ENCODE assay signal across 9 cellular contexts in the genomic region with DNA sequence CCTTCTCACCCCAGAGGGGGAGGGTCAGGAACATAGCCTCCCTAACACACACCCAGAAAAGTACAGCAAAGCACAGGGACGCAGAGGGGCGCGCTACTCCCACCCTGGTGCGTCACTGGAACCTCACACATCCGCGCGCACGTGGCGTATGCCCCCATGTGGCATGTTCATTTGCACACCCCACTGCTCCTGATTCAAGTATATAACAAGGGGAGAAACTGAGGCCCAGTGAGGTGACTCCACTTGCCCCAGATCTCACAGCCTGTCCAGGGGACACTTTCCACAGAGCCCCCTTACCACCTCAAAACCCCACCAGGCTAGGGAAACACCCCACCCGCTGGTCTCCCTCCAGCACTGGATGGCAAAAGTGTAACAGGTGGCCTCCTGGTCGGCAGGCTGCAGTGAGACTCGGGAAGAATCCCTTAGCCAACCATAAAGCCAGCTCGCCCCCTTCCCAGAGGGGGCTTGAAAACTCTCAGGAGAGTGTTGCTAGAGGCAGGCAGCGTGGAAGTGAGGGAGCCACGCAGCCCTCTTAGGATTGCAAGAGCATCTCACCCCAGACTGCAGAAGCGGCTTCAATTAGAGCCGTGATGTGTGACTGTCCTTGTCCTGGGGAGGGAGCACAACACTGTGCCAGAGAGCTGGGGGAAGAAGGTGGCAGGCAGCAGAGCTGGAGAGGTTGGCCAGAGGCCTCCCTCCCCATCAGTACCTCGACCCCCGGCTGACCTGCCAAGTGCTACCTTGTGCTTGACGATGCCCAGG. TPM values are rescaled to one million over a fixed set of nuclear protein-coding genes. Genes with fewer than 3 reads are reported as not detected.
A peak's percentile ranks its signal among the peaks of the same experiment; 100 is the strongest.
DNase-seq lines count a peak whose midpoint lies in the region; ATAC-seq lines count a peak whose summit lies in the region.
"Had no signal": no experiment of that assay in that cellular context is flagged by ENCODE, and none has a peak within 500 bp of the region (broad histone marks: within the 10 kb centered on the region; RNA-seq: fewer than 3 reads in every experiment).

A gene (minus strand): TSS at position 67 of the 762 bp plus-strand sequence. CDS start 12,591 bp downstream, outside the sequence.

- peak within 1 kb of the TSS; percentile 65 for H3K9ac ChIP-seq in iPS-15b (ENCODE audit: low read depth, low read length)

- intact Hi-C loops in left colon (cut with DNase I, micrococcal nuclease): no loop called here

- H3K4me1 Mint-ChIP-seq in T-helper 2 cell treated with Interferon-gamma antibody and Interleukin-4, amounts not matched to agents 5 μg/mL and 100 μg/mL, for 36 hours (ENCODE audit: low read depth): no peaks in the 10 kb centered on the region
- no peaks in the 10 kb centered on the region for H3K4me1 Mint-ChIP-seq in activated T-helper 17 cell treated with anti-CD3 and anti-CD28 coated beads, Interleukin-2, amount 50 U/mL, for 72 hours
- H3K4me1 Mint-ChIP-seq in stimulated activated naive B cell treated with anti-CD40 and anti-IgM and Interleukin-4, amounts not matched to agents 10 μg/mL and 1 μg/mL and 100 μg/mL, for 72 hours: peaks cover 27 to 40% of the 10 kb centered on the region in 2 donors

- H3K27me3 ChIP-seq in iPS-15b (ENCODE audit: control insufficient read depth, insufficient read depth, low read length): peaks cover 26% of the 10 kb centered on the region

- H3K9me3 ChIP-seq in iPS-15b (ENCODE audit: control insufficient read depth, insufficient read depth, low read length): no peaks in the 10 kb centered on the region

- no peaks in the 10 kb centered on the region for H3K36me3 ChIP-seq in iPS-15b (ENCODE audit: control insufficient read depth, insufficient read depth, low read length)

- H3K4me3 ChIP-seq in iPS-15b (ENCODE audit: low read depth, low read length): peak within 1 kb of the TSS; percentile 77

- H3K4me1 ChIP-seq in iPS-15b (ENCODE audit: control insufficient read depth, insufficient read depth, low read length): peaks cover 31% of the 10 kb centered on the region

- peaks cover 68% of the 10 kb centered on the region for H3K27me3 Mint-ChIP-seq in T-helper 2 cell treated with Interferon-gamma antibody and Interleukin-4, amounts not matched to agents 5 μg/mL and 100 μg/mL, for 36 hours (ENCODE audit: low read depth)
- peaks cover 48% of the 10 kb centered on the region for H3K27me3 Mint-ChIP-seq in activated T-helper 17 cell treated with anti-CD3 and anti-CD28 coated beads, Interleukin-2, amount 50 U/mL, for 72 hours
- H3K27me3 Mint-ChIP-seq in stimulated activated naive B cell treated with anti-CD40 and anti-IgM and Interleukin-4, amounts not matched to agents 10 μg/mL and 1 μg/mL and 100 μg/mL, for 72 hours: peaks cover 70 to 83% of the 10 kb centered on the region in 2 donors

- H3K36me3 Mint-ChIP-seq in T-helper 2 cell treated with Interferon-gamma antibody and Interleukin-4, amounts not matched to agents 5 μg/mL and 100 μg/mL, for 36 hours (ENCODE audit: low read depth): no peaks in the 10 kb centered on the region
- H3K36me3 Mint-ChIP-seq in activated T-helper 17 cell treated with anti-CD3 and anti-CD28 coated beads, Interleukin-2, amount 50 U/mL, for 72 hours (ENCODE audit: low read depth): no peaks in the 10 kb centered on the region
- H3K36me3 Mint-ChIP-seq in stimulated activated naive B cell treated with anti-CD40 and anti-IgM and Interleukin-4, amounts not matched to agents 10 μg/mL and 1 μg/mL and 100 μg/mL, for 72 hours: no peaks in the 10 kb centered on the region

- ATAC-seq in activated T-helper 17 cell treated with anti-CD3 and anti-CD28 coated beads, Interleukin-2, amount 50 U/mL, for 72 hours (replicated peaks): no peak
- no peak for ATAC-seq in stimulated activated naive B cell treated with anti-CD40 and anti-IgM and Interleukin-4, amounts not matched to agents 10 μg/mL and 1 μg/mL and 100 μg/mL, for 72 hours (replicated peaks)
- ATAC-seq in HG03571 (IDR thresholded peaks at IDR 0.05; ENCODE audit: unreplicated experiment) (no peak), left colon (no peak), HG02884 (IDR thresholded peaks at IDR 0.05; ENCODE audit: unreplicated experiment) (no peak)

- H3K9me3 Mint-ChIP-seq in T-helper 2 cell treated with Interferon-gamma antibody and Interleukin-4, amounts not matched to agents 5 μg/mL and 100 μg/mL, for 36 hours: no peaks in the 10 kb centered on the region
- no peaks in the 10 kb centered on the region for H3K9me3 Mint-ChIP-seq in activated T-helper 17 cell treated with anti-CD3 and anti-CD28 coated beads, Interleukin-2, amount 50 U/mL, for 72 hours
- no peaks in the 10 kb centered on the region for H3K9me3 Mint-ChIP-seq in stimulated activated naive B cell treated with anti-CD40 and anti-IgM and Interleukin-4, amounts not matched to agents 10 μg/mL and 1 μg/mL and 100 μg/mL, for 72 hours

- peak within 1 kb of the TSS; percentile 32 for H3K4me3 Mint-ChIP-seq in T-helper 2 cell treated with Interferon-gamma antibody and Interleukin-4, amounts not matched to agents 5 μg/mL and 100 μg/mL, for 36 hours
- peak within 1 kb of the TSS; percentile 41 for H3K4me3 Mint-ChIP-seq in activated T-helper 17 cell treated with anti-CD3 and anti-CD28 coated beads, Interleukin-2, amount 50 U/mL, for 72 hours
- peak within 1 kb of the TSS; percentile 76 to 84 for H3K4me3 Mint-ChIP-seq in stimulated activated naive B cell treated with anti-CD40 and anti-IgM and Interleukin-4, amounts not matched to agents 10 μg/mL and 1 μg/mL and 100 μg/mL, for 72 hours

- no peak for DNase-seq in T-helper 2 cell treated with Interferon-gamma antibody and Interleukin-4, amounts not matched to agents 5 μg/mL and 100 μg/mL, for 36 hours (ENCODE audit: low spot score)
- DNase-seq in T-helper 2 cell (no peak), left colon (no peak)
- DNase-seq in stimulated activated naive B cell treated with anti-CD40 and anti-IgM and Interleukin-4, amounts not matched to agents 10 μg/mL and 1 μg/mL and 100 μg/mL, for 72 hours: no peak

- H3K27ac Mint-ChIP-seq in T-helper 2 cell treated with Interferon-gamma antibody and Interleukin-4, amounts not matched to agents 5 μg/mL and 100 μg/mL, for 36 hours: no peak within 1 kb of the TSS
- no peak within 1 kb of the TSS for H3K27ac Mint-ChIP-seq in activated T-helper 17 cell treated with anti-CD3 and anti-CD28 coated beads, Interleukin-2, amount 50 U/mL, for 72 hours
- peak within 1 kb of the TSS; percentile 6 for H3K27ac Mint-ChIP-seq in stimulated activated naive B cell treated with anti-CD40 and anti-IgM and Interleukin-4, amounts not matched to agents 10 μg/mL and 1 μg/mL and 100 μg/mL, for 72 hours

RNA-seq across cellular contexts. Expression of the gene that starts here (rescaled TPM):
- not detected for total RNA-seq in activated T-helper 17 cell treated with anti-CD3 and anti-CD28 coated beads, Interleukin-2, amount 50 U/mL, for 72 hours
- total RNA-seq in left colon: not detected
- total RNA-seq: T-helper 2 cell treated with Interferon-gamma antibody and Interleukin-4, amounts not matched to agents 100 ng/mL and 5 ng/mL, for 36 hours had no signal
